2 cellular contexts compared by ENCODE assay signal in genomic region chr3:149808209-149808829, GRCh38.
TF ChIP-seq lines count a peak whose summit lies in the region.

No MANE protein-coding gene starts in this region.

TF ChIP-seq in HEK293, 187 proteins besides CTCF, POLR2A, EP300 and RAD21 (continued from another document):
- TF ChIP-seq ZNF148 (tag by site-specific recombination; IDR thresholded peaks at IDR 0.05; ENCODE audit: borderline replicate concordance) (no peak), ZNF654 (tag by site-specific recombination; IDR thresholded peaks at IDR 0.05; ENCODE audit: low read depth) (peak; percentile 44), ZNF501 (tag by site-specific recombination; IDR thresholded peaks at IDR 0.05) (no peak), HOXA7 (CRISPR knock-in tag; IDR thresholded peaks at IDR 0.05; ENCODE audit: borderline replicate concordance) (no peak), ZNF530 (tag by site-specific recombination; IDR thresholded peaks at IDR 0.05; ENCODE audit: low read depth) (no peak), ZNF555 (tag by site-specific recombination; conservative IDR thresholded peaks at IDR 0.05) (no peak), INSM2 (tag by site-specific recombination; IDR thresholded peaks at IDR 0.05) (no peak), ZNF596 (tag by site-specific recombination; IDR thresholded peaks at IDR 0.05) (no peak), ZNF792 (tag by site-specific recombination; IDR thresholded peaks at IDR 0.05) (no peak), SP7 (tag by site-specific recombination; IDR thresholded peaks at IDR 0.05) (peak; percentile 18; the same call in 1 of the 2 replicates), ZNF843 (tag by site-specific recombination; IDR thresholded peaks at IDR 0.05) (no peak), YY2 (tag by site-specific recombination; IDR thresholded peaks at IDR 0.05) (no peak), ZNF169 (tag by site-specific recombination; IDR thresholded peaks at IDR 0.05) (no peak), HOXC10 (CRISPR knock-in tag; IDR thresholded peaks at IDR 0.05) (no peak), ZNF600 (tag by site-specific recombination; IDR thresholded peaks at IDR 0.05) (no peak), PRDM1 (tag by site-specific recombination; IDR thresholded peaks at IDR 0.05) (peak; percentile 74), ZNF335 (tag by site-specific recombination; conservative IDR thresholded peaks at IDR 0.05) (0 out of 2 replicates have a peak, but pooled peaks have one; percentile 26), ZEB2 (tag by site-specific recombination; IDR thresholded peaks at IDR 0.05) (no peak), ZNF366 (tag by site-specific recombination; conservative IDR thresholded peaks at IDR 0.05) (no peak), GLI4 (tag by site-specific recombination; IDR thresholded peaks at IDR 0.05) (no peak), PATZ1 (tag by site-specific recombination; IDR thresholded peaks at IDR 0.05) (no peak), ZNF121 (tag by site-specific recombination; IDR thresholded peaks at IDR 0.05) (no peak), ZNF140 (tag by site-specific recombination; IDR thresholded peaks at IDR 0.05) (no peak), ZNF155 (tag by site-specific recombination; IDR thresholded peaks at IDR 0.05) (no peak)
- TF ChIP-seq, protein P1, sequence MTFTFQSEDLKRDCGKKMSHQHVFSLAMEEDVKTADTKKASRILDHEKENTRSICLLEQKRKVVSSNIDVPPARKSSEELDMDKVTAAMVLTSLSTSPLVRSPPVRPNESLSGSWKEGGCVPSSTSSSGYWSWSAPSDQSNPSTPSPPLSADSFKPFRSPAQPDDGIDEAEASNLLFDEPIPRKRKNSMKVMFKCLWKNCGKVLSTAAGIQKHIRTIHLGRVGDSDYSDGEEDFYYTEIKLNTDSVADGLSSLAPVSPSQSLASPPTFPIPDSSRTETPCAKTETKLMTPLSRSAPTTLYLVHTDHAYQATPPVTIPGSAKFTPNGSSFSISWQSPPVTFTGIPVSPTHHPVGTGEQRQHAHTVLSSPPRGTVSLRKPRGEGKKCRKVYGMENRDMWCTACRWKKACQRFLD (tag by site-specific recombination; IDR thresholded peaks at IDR 0.05): no peak
TF ChIP-seq in HEK293: peak in this region for 5.

TF ChIP-seq in H1, 55 proteins besides CTCF, POLR2A, EP300 and RAD21 (continued from another document):
- no peak for TF ChIP-seq GABPA (IDR thresholded peaks at IDR 0.05; ENCODE audit: borderline replicate concordance, insufficient read depth, low read length)
- no peak for TF ChIP-seq SP2 (IDR thresholded peaks at IDR 0.05; ENCODE audit: low read length)
- TF ChIP-seq, protein P2, sequence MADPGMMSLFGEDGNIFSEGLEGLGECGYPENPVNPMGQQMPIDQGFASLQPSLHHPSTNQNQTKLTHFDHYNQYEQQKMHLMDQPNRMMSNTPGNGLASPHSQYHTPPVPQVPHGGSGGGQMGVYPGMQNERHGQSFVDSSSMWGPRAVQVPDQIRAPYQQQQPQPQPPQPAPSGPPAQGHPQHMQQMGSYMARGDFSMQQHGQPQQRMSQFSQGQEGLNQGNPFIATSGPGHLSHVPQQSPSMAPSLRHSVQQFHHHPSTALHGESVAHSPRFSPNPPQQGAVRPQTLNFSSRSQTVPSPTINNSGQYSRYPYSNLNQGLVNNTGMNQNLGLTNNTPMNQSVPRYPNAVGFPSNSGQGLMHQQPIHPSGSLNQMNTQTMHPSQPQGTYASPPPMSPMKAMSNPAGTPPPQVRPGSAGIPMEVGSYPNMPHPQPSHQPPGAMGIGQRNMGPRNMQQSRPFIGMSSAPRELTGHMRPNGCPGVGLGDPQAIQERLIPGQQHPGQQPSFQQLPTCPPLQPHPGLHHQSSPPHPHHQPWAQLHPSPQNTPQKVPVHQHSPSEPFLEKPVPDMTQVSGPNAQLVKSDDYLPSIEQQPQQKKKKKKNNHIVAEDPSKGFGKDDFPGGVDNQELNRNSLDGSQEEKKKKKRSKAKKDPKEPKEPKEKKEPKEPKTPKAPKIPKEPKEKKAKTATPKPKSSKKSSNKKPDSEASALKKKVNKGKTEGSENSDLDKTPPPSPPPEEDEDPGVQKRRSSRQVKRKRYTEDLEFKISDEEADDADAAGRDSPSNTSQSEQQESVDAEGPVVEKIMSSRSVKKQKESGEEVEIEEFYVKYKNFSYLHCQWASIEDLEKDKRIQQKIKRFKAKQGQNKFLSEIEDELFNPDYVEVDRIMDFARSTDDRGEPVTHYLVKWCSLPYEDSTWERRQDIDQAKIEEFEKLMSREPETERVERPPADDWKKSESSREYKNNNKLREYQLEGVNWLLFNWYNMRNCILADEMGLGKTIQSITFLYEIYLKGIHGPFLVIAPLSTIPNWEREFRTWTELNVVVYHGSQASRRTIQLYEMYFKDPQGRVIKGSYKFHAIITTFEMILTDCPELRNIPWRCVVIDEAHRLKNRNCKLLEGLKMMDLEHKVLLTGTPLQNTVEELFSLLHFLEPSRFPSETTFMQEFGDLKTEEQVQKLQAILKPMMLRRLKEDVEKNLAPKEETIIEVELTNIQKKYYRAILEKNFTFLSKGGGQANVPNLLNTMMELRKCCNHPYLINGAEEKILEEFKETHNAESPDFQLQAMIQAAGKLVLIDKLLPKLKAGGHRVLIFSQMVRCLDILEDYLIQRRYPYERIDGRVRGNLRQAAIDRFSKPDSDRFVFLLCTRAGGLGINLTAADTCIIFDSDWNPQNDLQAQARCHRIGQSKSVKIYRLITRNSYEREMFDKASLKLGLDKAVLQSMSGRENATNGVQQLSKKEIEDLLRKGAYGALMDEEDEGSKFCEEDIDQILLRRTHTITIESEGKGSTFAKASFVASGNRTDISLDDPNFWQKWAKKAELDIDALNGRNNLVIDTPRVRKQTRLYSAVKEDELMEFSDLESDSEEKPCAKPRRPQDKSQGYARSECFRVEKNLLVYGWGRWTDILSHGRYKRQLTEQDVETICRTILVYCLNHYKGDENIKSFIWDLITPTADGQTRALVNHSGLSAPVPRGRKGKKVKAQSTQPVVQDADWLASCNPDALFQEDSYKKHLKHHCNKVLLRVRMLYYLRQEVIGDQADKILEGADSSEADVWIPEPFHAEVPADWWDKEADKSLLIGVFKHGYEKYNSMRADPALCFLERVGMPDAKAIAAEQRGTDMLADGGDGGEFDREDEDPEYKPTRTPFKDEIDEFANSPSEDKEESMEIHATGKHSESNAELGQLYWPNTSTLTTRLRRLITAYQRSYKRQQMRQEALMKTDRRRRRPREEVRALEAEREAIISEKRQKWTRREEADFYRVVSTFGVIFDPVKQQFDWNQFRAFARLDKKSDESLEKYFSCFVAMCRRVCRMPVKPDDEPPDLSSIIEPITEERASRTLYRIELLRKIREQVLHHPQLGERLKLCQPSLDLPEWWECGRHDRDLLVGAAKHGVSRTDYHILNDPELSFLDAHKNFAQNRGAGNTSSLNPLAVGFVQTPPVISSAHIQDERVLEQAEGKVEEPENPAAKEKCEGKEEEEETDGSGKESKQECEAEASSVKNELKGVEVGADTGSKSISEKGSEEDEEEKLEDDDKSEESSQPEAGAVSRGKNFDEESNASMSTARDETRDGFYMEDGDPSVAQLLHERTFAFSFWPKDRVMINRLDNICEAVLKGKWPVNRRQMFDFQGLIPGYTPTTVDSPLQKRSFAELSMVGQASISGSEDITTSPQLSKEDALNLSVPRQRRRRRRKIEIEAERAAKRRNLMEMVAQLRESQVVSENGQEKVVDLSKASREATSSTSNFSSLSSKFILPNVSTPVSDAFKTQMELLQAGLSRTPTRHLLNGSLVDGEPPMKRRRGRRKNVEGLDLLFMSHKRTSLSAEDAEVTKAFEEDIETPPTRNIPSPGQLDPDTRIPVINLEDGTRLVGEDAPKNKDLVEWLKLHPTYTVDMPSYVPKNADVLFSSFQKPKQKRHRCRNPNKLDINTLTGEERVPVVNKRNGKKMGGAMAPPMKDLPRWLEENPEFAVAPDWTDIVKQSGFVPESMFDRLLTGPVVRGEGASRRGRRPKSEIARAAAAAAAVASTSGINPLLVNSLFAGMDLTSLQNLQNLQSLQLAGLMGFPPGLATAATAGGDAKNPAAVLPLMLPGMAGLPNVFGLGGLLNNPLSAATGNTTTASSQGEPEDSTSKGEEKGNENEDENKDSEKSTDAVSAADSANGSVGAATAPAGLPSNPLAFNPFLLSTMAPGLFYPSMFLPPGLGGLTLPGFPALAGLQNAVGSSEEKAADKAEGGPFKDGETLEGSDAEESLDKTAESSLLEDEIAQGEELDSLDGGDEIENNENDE (IDR thresholded peaks at IDR 0.05; ENCODE audit: insufficient replicate concordance, low read length): no peak
- TF ChIP-seq GTF2F1 (IDR thresholded peaks at IDR 0.05; ENCODE audit: borderline replicate concordance, low read depth, low read length): no peak
- TF ChIP-seq JUN (IDR thresholded peaks at IDR 0.05; ENCODE audit: low read depth, low read length): no peak
- TF ChIP-seq, protein P3, sequence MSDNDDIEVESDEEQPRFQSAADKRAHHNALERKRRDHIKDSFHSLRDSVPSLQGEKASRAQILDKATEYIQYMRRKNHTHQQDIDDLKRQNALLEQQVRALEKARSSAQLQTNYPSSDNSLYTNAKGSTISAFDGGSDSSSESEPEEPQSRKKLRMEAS (IDR thresholded peaks at IDR 0.05): no peak
- TF ChIP-seq MAFK (IDR thresholded peaks at IDR 0.05; ENCODE audit: low read depth, low read length): no peak
- TF ChIP-seq SIRT6 (IDR thresholded peaks at IDR 0.05; ENCODE audit: low read length): no peak
- TF ChIP-seq RFX5 (IDR thresholded peaks at IDR 0.05; ENCODE audit: borderline replicate concordance, low read depth, low read length): no peak
- TF ChIP-seq CBX8 (IDR thresholded peaks at IDR 0.05; ENCODE audit: borderline replicate concordance, low read depth, low read length): no peak
- TF ChIP-seq BRCA1 (IDR thresholded peaks at IDR 0.05; ENCODE audit: low read depth, low read length): no peak
- no peak for TF ChIP-seq CHD2 (IDR thresholded peaks at IDR 0.05; ENCODE audit: low read length)
- TF ChIP-seq SIX5 (IDR thresholded peaks at IDR 0.05; ENCODE audit: low read depth, low read length): no peak
- no peak for TF ChIP-seq HDAC6 (IDR thresholded peaks at IDR 0.05; ENCODE audit: low read depth, low read length)
- no peak for TF ChIP-seq HDAC2 (IDR thresholded peaks at IDR 0.05; ENCODE audit: borderline replicate concordance in 1 of 2, low read depth in 2 of 2, low read length in 2 of 2)
- no peak for TF ChIP-seq NANOG (IDR thresholded peaks at IDR 0.05; ENCODE audit: insufficient read depth, low read depth, low read length, poor library complexity, severe bottlenecking)
